In the genomic region with DNA sequence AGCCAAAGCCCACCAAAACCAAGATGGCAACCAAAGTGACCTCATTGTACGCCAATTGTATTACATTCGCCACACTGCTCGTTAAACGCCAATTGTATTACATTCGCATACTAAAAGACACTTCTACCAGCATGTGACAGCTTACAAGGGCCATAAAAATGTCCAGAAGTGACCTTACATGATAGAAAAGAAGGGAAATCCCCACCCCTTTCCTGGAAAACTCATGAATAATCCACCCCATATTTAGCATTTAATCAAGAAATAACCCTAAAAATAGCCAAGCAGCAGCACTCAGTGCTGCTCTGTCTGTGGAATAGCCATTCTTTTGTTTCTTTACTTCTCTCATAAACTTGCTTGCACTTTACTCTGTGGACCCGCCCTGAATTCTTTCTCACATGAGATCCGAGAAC, we compare ENCODE assay signal across 28 cellular contexts. TPM values are rescaled to one million over a fixed set of nuclear protein-coding genes. Genes with fewer than 3 reads are reported as not detected.
DNase-seq lines count a peak whose midpoint lies in the region; ATAC-seq, FAIRE-seq and TF ChIP-seq lines count a peak whose summit lies in the region.
"Had no signal": no experiment of that assay in that cellular context is flagged by ENCODE, and none has a peak within 500 bp of the region (broad histone marks: within the 10 kb centered on the region; RNA-seq: fewer than 3 reads in every experiment).

No MANE protein-coding gene starts in this region.

- H3K9me3 ChIP-seq in lung (ENCODE audit: control insufficient read depth in 2 of 2, insufficient read depth in 1 of 2, low read length in 1 of 2) (no peaks in the 10 kb centered on the region), subcutaneous abdominal adipose tissue (ENCODE audit: control insufficient read depth in 5 of 5, low read length in 5 of 5) (no peaks in the 10 kb centered on the region)
- H3K9me3 ChIP-seq: breast epithelium, testis had no signal

- WGBS in lung, 2 donors, result 72 to 91% methylated on average over 7 of the region's 7 CpGs

- no peak overlapping the region for H3K4me3 Mint-ChIP-seq in brain
- H3K4me3 Mint-ChIP-seq: activated naive CD8-positive, alpha-beta T cell treated with anti-CD3 and anti-CD28 coated beads, Interleukin-2, amount 50 U/mL, for 24 hours; CD4-positive, alpha-beta T cell; naive B cell; stimulated activated effector memory CD8-positive, alpha-beta T cell treated with anti-CD3 and anti-CD28 coated beads, Interleukin-12 subunit alpha, Interleukin-12 subunit beta, amount 100 ng/mL, for 72 hours had no signal

- DNase-seq in Right ventricle myocardium superior (no peak), lung (ENCODE audit: low spot score) (no peak), brain microvascular endothelial cell (no peak), NCI-H446 (lab: John Stamatoyannopoulos, UW) (no peak), urothelium cell line (ENCODE audit: low spot score) (no peak)
- DNase-seq: activated CD4-positive, alpha-beta T cell treated with anti-CD3 and anti-CD28 coated beads, Interleukin-2, amount 50 U/mL, for 1 hour; activated CD8-positive, alpha-beta memory T cell treated with anti-CD3 and anti-CD28 coated beads, Interleukin-2, amount 50 U/mL, for 4 hours; activated naive CD8-positive, alpha-beta T cell treated with anti-CD3 and anti-CD28 coated beads, Interleukin-2, amount 50 U/mL, for 24 hours; CD4-positive, alpha-beta T cell; GF-D8; hippocampal formation; KBM-7; naive B cell; NCI-H1436 treated with DMSO at 0.1 percent for 48 hours; NCI-H526; nucleus accumbens; stimulated activated CD4-positive, alpha-beta T cell treated with anti-CD3 and anti-CD28 coated beads, Interleukin-1b, Interleukin-23, amount 100 ng/mL, for 48 hours; testis had no signal

- H3K9me3 Mint-ChIP-seq in brain, result no peaks in the 10 kb centered on the region
- H3K9me3 Mint-ChIP-seq: activated naive CD8-positive, alpha-beta T cell treated with anti-CD3 and anti-CD28 coated beads, Interleukin-2, amount 50 U/mL, for 24 hours; CD4-positive, alpha-beta T cell; naive B cell; stimulated activated effector memory CD8-positive, alpha-beta T cell treated with anti-CD3 and anti-CD28 coated beads, Interleukin-12 subunit alpha, Interleukin-12 subunit beta, amount 100 ng/mL, for 72 hours had no signal

- intact Hi-C loops in Right ventricle myocardium superior (cut with DNase I), result no loop called here

- ATAC-seq in Right ventricle myocardium superior (ENCODE audit: poor library complexity) (peak; percentile 69), lung (ENCODE audit: insufficient read depth, low FRiP score) (peak; percentile 30), GM19023 (IDR thresholded peaks at IDR 0.05; ENCODE audit: unreplicated experiment) (no peak)
- ATAC-seq: activated naive CD8-positive, alpha-beta T cell treated with anti-CD3 and anti-CD28 coated beads, Interleukin-2, amount 50 U/mL, for 24 hours; stimulated activated effector memory CD8-positive, alpha-beta T cell treated with anti-CD3 and anti-CD28 coated beads, Interleukin-12 subunit alpha, Interleukin-12 subunit beta, amount 100 ng/mL, for 72 hours had no signal

- H3K27ac ChIP-seq in lung (ENCODE audit: low read depth in 1 of 2, low read length in 1 of 2) (peak overlapping the region in 1 of 2 donors; percentile 82), subcutaneous abdominal adipose tissue (ENCODE audit: low read depth, low read length) (peak overlapping the region; percentile 70), brain microvascular endothelial cell (no peak overlapping the region)
- H3K27ac ChIP-seq: SK-N-MC, VCaP had no signal

- no peak overlapping the region for H3K9ac ChIP-seq in subcutaneous abdominal adipose tissue (ENCODE audit: low read length in 5 of 5)

- H3K36me3 Mint-ChIP-seq in brain, result peaks cover 17% of the 10 kb centered on the region

- H3K27me3 ChIP-seq in lung (ENCODE audit: control insufficient read depth, insufficient read depth), result no peaks in the 10 kb centered on the region
- no peaks in the 10 kb centered on the region for H3K27me3 ChIP-seq in subcutaneous abdominal adipose tissue (ENCODE audit: control insufficient read depth in 5 of 5, insufficient read depth in 4 of 5, low read length in 5 of 5)
- no peaks in the 10 kb centered on the region for H3K27me3 ChIP-seq in brain microvascular endothelial cell (replicated peaks)
- H3K27me3 ChIP-seq: breast epithelium, testis had no signal

- H3K4me1 Mint-ChIP-seq in brain, result no peaks in the 10 kb centered on the region
- H3K4me1 Mint-ChIP-seq: stimulated activated effector memory CD8-positive, alpha-beta T cell treated with anti-CD3 and anti-CD28 coated beads, Interleukin-12 subunit alpha, Interleukin-12 subunit beta, amount 100 ng/mL, for 72 hours had no signal

- H3K27me3 Mint-ChIP-seq in brain, result no peaks in the 10 kb centered on the region
- H3K27me3 Mint-ChIP-seq: activated naive CD8-positive, alpha-beta T cell treated with anti-CD3 and anti-CD28 coated beads, Interleukin-2, amount 50 U/mL, for 24 hours; CD4-positive, alpha-beta T cell; naive B cell had no signal

- H3K4me1 ChIP-seq in lung (ENCODE audit: control insufficient read depth in 2 of 2, insufficient read depth in 2 of 2, low read length in 2 of 2) (peaks cover 11 to 16% of the 10 kb centered on the region in 2 donors), subcutaneous abdominal adipose tissue (ENCODE audit: control insufficient read depth in 5 of 5, insufficient read depth in 5 of 5, low read length in 5 of 5) (peaks cover 8 to 19% (median 13%) of the 10 kb centered on the region in 5 donors)
- H3K4me1 ChIP-seq: breast epithelium had no signal

- TF ChIP-seq CTCF in brain (conservative IDR thresholded peaks at IDR 0.05) (no peak), lung (IDR thresholded peaks at IDR 0.05; ENCODE audit: control extremely low read depth, extremely low read depth) (no peak), brain microvascular endothelial cell (IDR thresholded peaks at IDR 0.05; ENCODE audit: low read depth, low read length, missing control alignments) (no peak)

- H3K36me3 ChIP-seq in lung (ENCODE audit: control insufficient read depth in 2 of 2, insufficient read depth in 2 of 2, low read length in 2 of 2), result peaks cover 9 to 14% of the 10 kb centered on the region in 2 donors
- peaks cover 0 to 23% (median 21%) of the 10 kb centered on the region in 5 donors for H3K36me3 ChIP-seq in subcutaneous abdominal adipose tissue (ENCODE audit: control insufficient read depth in 5 of 5, insufficient read depth in 5 of 5, low read length in 5 of 5)
- peaks cover 7% of the 10 kb centered on the region for H3K36me3 ChIP-seq in brain microvascular endothelial cell (replicated peaks)
- H3K36me3 ChIP-seq: breast epithelium had no signal

- FAIRE-seq in urothelium cell line (lab: Jason Lieb, UNC), result no peak
- FAIRE-seq: endometrium had no signal

- peak overlapping the region in 3 of 5 experiments; percentile 18 to 89 (median 56) for H3K27ac Mint-ChIP-seq in brain
- H3K27ac Mint-ChIP-seq: activated naive CD8-positive, alpha-beta T cell treated with anti-CD3 and anti-CD28 coated beads, Interleukin-2, amount 50 U/mL, for 24 hours; stimulated activated effector memory CD8-positive, alpha-beta T cell treated with anti-CD3 and anti-CD28 coated beads, Interleukin-12 subunit alpha, Interleukin-12 subunit beta, amount 100 ng/mL, for 72 hours had no signal

- H3K4me3 ChIP-seq in lung (no peak overlapping the region), subcutaneous abdominal adipose tissue (ENCODE audit: low read depth in 1 of 5, low read length in 5 of 5) (no peak overlapping the region), brain microvascular endothelial cell (ENCODE audit: low read depth, low read length) (no peak overlapping the region)
- H3K4me3 ChIP-seq: breast epithelium, coronary artery, SK-N-MC, testis had no signal

- in situ Hi-C loops in brain microvascular endothelial cell (cut with HindIII; ENCODE audit: low pct_ligation_motif_present, low sequenced_read_pairs), result no loop called here

RNA-seq across cellular contexts. Expression of gene PSMD7, which starts 25.7 kb away (rescaled TPM):
- 146 TPM for polyA plus RNA-seq in brain (ENCODE audit: insufficient read depth, low read depth, low replicate concordance)
- total RNA-seq in Right ventricle myocardium superior, result 137 TPM
- total RNA-seq in lung, result 10 to 100 TPM; 30.7 to 70.6 TPM
- polyA plus RNA-seq in lung, result 100 to 1,000 TPM in 1 of 2 donors, 10 to 100 TPM in 1; 46.7 to 118 TPM

RNA-seq across cellular contexts. Expression of gene NPIPB15, which starts 53.8 kb away (rescaled TPM):
- 0.61 TPM for polyA plus RNA-seq in brain (ENCODE audit: insufficient read depth, low read depth, low replicate concordance)
- total RNA-seq in Right ventricle myocardium superior, result not detected
- total RNA-seq in lung, result 1 to 10 TPM; 2.7 to 4.0 TPM
- 10 to 100 TPM in 1 of 2 donors, 1 to 10 TPM in 1; 4.2 to 32.0 TPM for polyA plus RNA-seq in lung
- total RNA-seq: HT-29 had no signal
